ENCODE assay signal across 21 cellular contexts in genomic region chr1:206517784-206518183, GRCh38.
"Had no signal": no experiment of that assay in that cellular context is flagged by ENCODE, and none has a peak within 500 bp of the region (broad histone marks: within the 10 kb centered on the region; RNA-seq: fewer than 3 reads in every experiment).

No MANE protein-coding gene starts in this region.

- H3K27me3 Mint-ChIP-seq: activated CD4-positive, alpha-beta T cell treated with anti-CD3 and anti-CD28 coated beads, Interleukin-2, amount 10 ng/mL, durations not matched to agents 24 days and 14 days had no signal

- H3K4me1 Mint-ChIP-seq: activated naive CD4-positive, alpha-beta T cell treated with anti-CD3 and anti-CD28 coated beads, Interleukin-2, amount 10 ng/mL, durations not matched to agents 7 days and 5 days had no signal

- H3K27ac Mint-ChIP-seq: activated CD4-positive, alpha-beta T cell treated with anti-CD3 and anti-CD28 coated beads, Interleukin-2, amount 10 ng/mL, durations not matched to agents 24 days and 14 days; activated CD8-positive, alpha-beta T cell treated with anti-CD3 and anti-CD28 coated beads, Interleukin-2, amount 10 ng/mL, durations not matched to agents 7 days and 5 days; activated naive CD4-positive, alpha-beta T cell treated with anti-CD3 and anti-CD28 coated beads, Interleukin-2, amount 10 ng/mL, durations not matched to agents 7 days and 5 days; activated T-cell treated with anti-CD3 and anti-CD28 coated beads, Interleukin-2, amount 50 U/mL, for 24 hours; naive thymus-derived CD8-positive, alpha-beta T cell; stimulated activated naive B cell treated with anti-CD40 and anti-IgM and Interleukin-4, amounts not matched to agents 10 μg/mL and 1 μg/mL and 100 μg/mL, for 72 hours; T-helper 2 cell treated with Interferon-gamma antibody and Interleukin-4, amounts not matched to agents 5 μg/mL and 100 μg/mL, for 36 hours had no signal

- H3K36me3 ChIP-seq: esophagus muscularis mucosa, gastroesophageal sphincter, heart right ventricle, ovary, sigmoid colon, thyroid gland had no signal

- H3K9me3 Mint-ChIP-seq: activated CD4-positive, alpha-beta T cell treated with anti-CD3 and anti-CD28 coated beads, Interleukin-2, amount 10 ng/mL, durations not matched to agents 24 days and 14 days; activated naive CD4-positive, alpha-beta T cell treated with anti-CD3 and anti-CD28 coated beads, Interleukin-2, amount 10 ng/mL, durations not matched to agents 7 days and 5 days; activated T-cell treated with anti-CD3 and anti-CD28 coated beads, Interleukin-2, amount 50 U/mL, for 24 hours; naive thymus-derived CD8-positive, alpha-beta T cell; stimulated activated naive B cell treated with anti-CD40 and anti-IgM and Interleukin-4, amounts not matched to agents 10 μg/mL and 1 μg/mL and 100 μg/mL, for 72 hours; T-helper 2 cell treated with Interferon-gamma antibody and Interleukin-4, amounts not matched to agents 5 μg/mL and 100 μg/mL, for 36 hours had no signal

- H3K27ac ChIP-seq: esophagus muscularis mucosa, gastroesophageal sphincter, heart right ventricle, ovary, sigmoid colon, thyroid gland had no signal

- H3K4me3 ChIP-seq: esophagus muscularis mucosa, gastroesophageal sphincter, heart right ventricle, mucosa of descending colon, ovary, sigmoid colon, thyroid gland had no signal

- H3K9me3 ChIP-seq: esophagus muscularis mucosa, gastroesophageal sphincter, heart right ventricle, mucosa of descending colon, ovary, sigmoid colon, thyroid gland had no signal

- H3K4me3 Mint-ChIP-seq: activated CD4-positive, alpha-beta T cell treated with anti-CD3 and anti-CD28 coated beads, Interleukin-2, amount 10 ng/mL, durations not matched to agents 24 days and 14 days; activated CD8-positive, alpha-beta T cell treated with anti-CD3 and anti-CD28 coated beads, Interleukin-2, amount 10 ng/mL, durations not matched to agents 7 days and 5 days; activated naive CD4-positive, alpha-beta T cell treated with anti-CD3 and anti-CD28 coated beads, Interleukin-2, amount 10 ng/mL, durations not matched to agents 7 days and 5 days; activated T-cell treated with anti-CD3 and anti-CD28 coated beads, Interleukin-2, amount 50 U/mL, for 24 hours; naive thymus-derived CD8-positive, alpha-beta T cell; stimulated activated naive B cell treated with anti-CD40 and anti-IgM and Interleukin-4, amounts not matched to agents 10 μg/mL and 1 μg/mL and 100 μg/mL, for 72 hours; T-helper 2 cell treated with Interferon-gamma antibody and Interleukin-4, amounts not matched to agents 5 μg/mL and 100 μg/mL, for 36 hours had no signal

- H3K27me3 ChIP-seq: esophagus muscularis mucosa, gastroesophageal sphincter, ovary, sigmoid colon, thyroid gland had no signal

- H3K36me3 Mint-ChIP-seq: activated naive CD4-positive, alpha-beta T cell treated with anti-CD3 and anti-CD28 coated beads, Interleukin-2, amount 10 ng/mL, durations not matched to agents 7 days and 5 days; naive thymus-derived CD8-positive, alpha-beta T cell; stimulated activated naive B cell treated with anti-CD40 and anti-IgM and Interleukin-4, amounts not matched to agents 10 μg/mL and 1 μg/mL and 100 μg/mL, for 72 hours had no signal

- DNase-seq: activated CD4-positive, alpha-beta T cell treated with anti-CD3 and anti-CD28 coated beads, Interleukin-2, amount 10 ng/mL, durations not matched to agents 24 days and 14 days; activated CD4-positive, CD25-positive, alpha-beta regulatory T cell; activated CD8-positive, alpha-beta T cell treated with anti-CD3 and anti-CD28 coated beads, Interleukin-2, amount 10 ng/mL, durations not matched to agents 7 days and 5 days; activated effector memory CD4-positive, alpha-beta T cell treated with Interleukin-2 at 50 U/mL for 16 hours; activated naive CD4-positive, alpha-beta T cell treated with anti-CD3 and anti-CD28 coated beads, Interleukin-2, amount 10 ng/mL, durations not matched to agents 7 days and 5 days; activated T-cell treated with anti-CD3 and anti-CD28 coated beads, Interleukin-2, amount 50 U/mL, for 24 hours; dermis blood vessel endothelial cell; effector memory CD4-positive, alpha-beta T cell; heart right ventricle; left ventricle myocardium superior; mesenchymal stem cell; naive thymus-derived CD8-positive, alpha-beta T cell; ovary; sigmoid colon; stimulated activated naive B cell treated with anti-CD40 and anti-IgM and Interleukin-4, amounts not matched to agents 10 μg/mL and 1 μg/mL and 100 μg/mL, for 72 hours; SW 1271; thyroid gland had no signal
